10 cellular contexts compared by ENCODE assay signal in the genomic region with DNA sequence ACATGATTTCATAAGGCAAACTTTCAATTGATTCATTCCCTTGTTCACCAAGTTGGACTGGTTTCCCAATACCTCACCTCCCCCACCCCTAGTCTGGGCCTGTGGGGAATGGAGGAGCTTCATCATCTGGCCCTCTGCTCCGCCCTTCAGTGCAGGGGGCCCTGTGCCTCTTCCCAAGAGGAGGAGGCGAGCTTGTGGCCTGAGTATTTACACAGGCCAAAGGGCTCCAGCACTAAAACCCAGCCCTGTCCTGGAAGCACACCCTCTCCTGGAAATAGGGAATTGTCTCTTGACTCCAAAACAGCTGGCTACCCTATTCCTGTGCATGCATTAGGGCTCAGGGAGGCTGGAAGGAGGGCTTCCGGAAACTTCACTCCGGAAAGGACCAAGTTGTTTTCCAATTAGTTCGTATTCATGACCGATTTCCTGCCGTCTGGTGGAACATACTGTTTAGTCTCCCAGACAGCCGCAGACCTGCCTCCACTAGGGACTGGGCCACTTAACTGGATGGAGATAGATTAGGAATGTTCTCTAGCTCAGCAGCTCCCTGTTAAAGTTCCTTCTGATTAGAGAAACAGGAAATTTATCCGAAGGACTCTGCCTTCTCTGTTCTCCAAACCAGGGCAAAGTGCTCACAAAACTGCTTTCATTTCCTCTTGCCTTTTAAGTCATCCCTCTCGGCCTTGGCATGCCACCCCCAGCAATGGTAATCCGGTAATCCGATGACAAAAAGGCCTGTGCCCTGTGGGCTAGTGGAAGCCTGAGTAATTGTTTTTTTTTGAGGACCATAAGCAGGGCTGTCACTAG. TPM values are rescaled to one million over a fixed set of nuclear protein-coding genes. Genes with fewer than 3 reads are reported as not detected.
A peak's percentile ranks its signal among the peaks of the same experiment; 100 is the strongest.
DNase-seq lines count a peak whose midpoint lies in the region; ATAC-seq and TF ChIP-seq lines count a peak whose summit lies in the region.
"Had no signal": no experiment of that assay in that cellular context is flagged by ENCODE, and none has a peak within 500 bp of the region (broad histone marks: within the 10 kb centered on the region; RNA-seq: fewer than 3 reads in every experiment).

No MANE protein-coding gene starts in this region.

- H3K36me3 Mint-ChIP-seq in endothelial cell (ENCODE audit: low read depth, unreplicated experiment) = no peaks in the 10 kb centered on the region
- H3K36me3 Mint-ChIP-seq in mesothelial cell of epicardium = no peaks in the 10 kb centered on the region

- H3K9me3 Mint-ChIP-seq in endothelial cell (ENCODE audit: unreplicated experiment) (no peaks in the 10 kb centered on the region), mesothelial cell of epicardium (peaks cover 28% of the 10 kb centered on the region)
- H3K9me3 Mint-ChIP-seq: activated B cell treated with CpG ODN at 0.5 μM for 24 hours had no signal

- peaks cover 13% of the 10 kb centered on the region for H3K4me1 Mint-ChIP-seq in endothelial cell (ENCODE audit: unreplicated experiment)
- H3K4me1 Mint-ChIP-seq in mesothelial cell of epicardium = peaks cover 36% of the 10 kb centered on the region
- H3K4me1 Mint-ChIP-seq: activated B cell treated with CpG ODN at 0.5 μM for 24 hours, B cell had no signal

- H3K27ac Mint-ChIP-seq in endothelial cell (ENCODE audit: unreplicated experiment) (peak overlapping the region; percentile 61), mesothelial cell of epicardium (peak overlapping the region; percentile 97)
- H3K27ac Mint-ChIP-seq: activated B cell treated with CpG ODN at 0.5 μM for 24 hours, B cell had no signal

- TF ChIP-seq CTCF in endothelial cell (IDR thresholded peaks at IDR 0.05; ENCODE audit: unreplicated experiment) (no peak), mesothelial cell of epicardium (IDR thresholded peaks at IDR 0.05; ENCODE audit: unreplicated experiment) (no peak)

- peak; percentile 4 for DNase-seq in NOMO-1 treated with DMSO at 0.1 percent for 48 hours (lab: John Stamatoyannopoulos, UW; ENCODE audit: unreplicated experiment)
- DNase-seq in NOMO-1 treated with dmso at 0.1 percent for 144 hours (lab: John Stamatoyannopoulos, UW; ENCODE audit: unreplicated experiment) = no peak
- peak; percentile 6 for DNase-seq in endothelial cell (ENCODE audit: low spot score)
- no peak for DNase-seq in mesothelial cell of epicardium (ENCODE audit: low spot score in 2 of 2, unreplicated experiment in 2 of 2)
- no peak for DNase-seq in NCI-H446 treated with DMSO at 0.1 percent for 48 hours (lab: John Stamatoyannopoulos, UW)
- no peak for DNase-seq in NCI-H1417 (lab: John Stamatoyannopoulos, UW)
- no peak for DNase-seq in stimulated activated CD4-positive, alpha-beta T cell treated with anti-CD3 and anti-CD28 coated beads, Interleukin-2, amount 100 ng/mL, for 48 hours
- DNase-seq: activated B cell treated with CpG ODN at 0.5 μM for 24 hours had no signal

- peaks cover 2% of the 10 kb centered on the region for H3K27me3 Mint-ChIP-seq in endothelial cell (ENCODE audit: unreplicated experiment)
- H3K27me3 Mint-ChIP-seq in mesothelial cell of epicardium (ENCODE audit: low read depth) = no peaks in the 10 kb centered on the region

- H3K4me3 Mint-ChIP-seq in endothelial cell (ENCODE audit: unreplicated experiment) = no peak overlapping the region
- H3K4me3 Mint-ChIP-seq in mesothelial cell of epicardium = no peak overlapping the region
- H3K4me3 Mint-ChIP-seq: activated B cell treated with CpG ODN at 0.5 μM for 24 hours, B cell had no signal

- ATAC-seq in HG03159 (IDR thresholded peaks at IDR 0.05; ENCODE audit: unreplicated experiment) = no peak

RNA-seq across cellular contexts. Expression of a gene that starts 5.8 kb away (rescaled TPM):
- total RNA-seq in endothelial cell (ENCODE audit: unreplicated experiment) (1.1 TPM), mesothelial cell of epicardium (13.7 to 16.2 TPM (median 15.1 TPM) in 3 replicates)
- total RNA-seq: activated B cell treated with CpG ODN at 0.5 μM for 24 hours, B cell had no signal

RNA-seq across cellular contexts. Expression of a gene that starts 13.1 kb away (rescaled TPM):
- total RNA-seq in endothelial cell (ENCODE audit: unreplicated experiment) = 52.2 TPM
- total RNA-seq in mesothelial cell of epicardium = 92.8 to 99.0 TPM (median 93.2 TPM) in 3 replicates
- total RNA-seq: B cell had no signal

Comparison
In these comparisons a context has a peak if more than half of its experiments do, and no peak if none do; other contexts are left out.
1. DNase-seq: peak in NOMO-1 treated with DMSO at 0.1 percent for 48 hours (single experiment) and endothelial cell (single experiment); none in NOMO-1 treated with dmso at 0.1 percent for 144 hours (single experiment), mesothelial cell of epicardium (0 of 2), NCI-H446 treated with DMSO at 0.1 percent for 48 hours (single experiment), NCI-H1417 (0 of 3) and stimulated activated CD4-positive, alpha-beta T cell treated with anti-CD3 and anti-CD28 coated beads, Interleukin-2, amount 100 ng/mL, for 48 hours (0 of 2).